Comparison of ENCODE assay signal across 9 cellular contexts in genomic region chr2:84946204-84947009, GRCh38. TPM values are rescaled to one million over a fixed set of nuclear protein-coding genes. Genes with fewer than 3 reads are reported as not detected.
DNase-seq lines count a peak whose midpoint lies in the region; ATAC-seq and TF ChIP-seq lines count a peak whose summit lies in the region.
"Had no signal": no experiment of that assay in that cellular context is flagged by ENCODE, and none has a peak within 500 bp of the region (broad histone marks: within the 10 kb centered on the region; RNA-seq: fewer than 3 reads in every experiment).

No MANE protein-coding gene starts in this region.

- H3K14ac ChIP-seq in mesenchymal stem cell (ENCODE audit: low read length in 2 of 2) = no peak overlapping the region

- no peak overlapping the region for H2AK5ac ChIP-seq in mesenchymal stem cell (ENCODE audit: low read length, severe bottlenecking)

- TF ChIP-seq CTCF in type B pancreatic cell (conservative IDR thresholded peaks at IDR 0.05) = no peak

- H3K9ac ChIP-seq in mesenchymal stem cell (ENCODE audit: low read length) = peak overlapping the region; percentile 47

- no peak overlapping the region for H3K4me3 Mint-ChIP-seq in type B pancreatic cell

- ATAC-seq in GM19023 (IDR thresholded peaks at IDR 0.05; ENCODE audit: unreplicated experiment) (peak; percentile 76), HG03108 (IDR thresholded peaks at IDR 0.05; ENCODE audit: unreplicated experiment) (peak; percentile 62)

- no peak overlapping the region for H2BK15ac ChIP-seq in mesenchymal stem cell (ENCODE audit: low read depth, poor library complexity, severe bottlenecking)

- no peak overlapping the region for H3K23ac ChIP-seq in mesenchymal stem cell (ENCODE audit: low read length in 2 of 2)

- H3K79me1 ChIP-seq in mesenchymal stem cell (replicated peaks; ENCODE audit: low read length, poor library complexity, severe bottlenecking) = no peaks in the 10 kb centered on the region

- H3K4me1 Mint-ChIP-seq in type B pancreatic cell (ENCODE audit: unreplicated experiment) = peaks cover 4% of the 10 kb centered on the region

- peak overlapping the region; percentile 87 for H3K27ac Mint-ChIP-seq in type B pancreatic cell

- no peak overlapping the region for H3K4ac ChIP-seq in mesenchymal stem cell (ENCODE audit: low read depth in 1 of 2, low read length in 2 of 2)

- DNase-seq in 8988T = peak; percentile 66
- DNase-seq in SIG-M5 treated with dmso at 0.1 percent for 504 hours (lab: John Stamatoyannopoulos, UW; ENCODE audit: unreplicated experiment) = peak; percentile 85
- DNase-seq in activated naive CD4-positive, alpha-beta T cell treated with Interleukin-2 at 50 U/mL for 16 hours = peak; percentile 76
- DNase-seq in mesenchymal stem cell = peak; percentile 74
- DNase-seq in type B pancreatic cell (ENCODE audit: extremely low spot score, unreplicated experiment) = no peak
- DNase-seq in NCI-H1436 (lab: John Stamatoyannopoulos, UW) = no peak

- peak overlapping the region; percentile 80 for H3K27ac ChIP-seq in mesenchymal stem cell (ENCODE audit: low read length, poor library complexity, severe bottlenecking)
- H3K27ac ChIP-seq: C4-2B had no signal

- H3K36me3 Mint-ChIP-seq in type B pancreatic cell = no peaks in the 10 kb centered on the region

- H3K36me3 ChIP-seq in mesenchymal stem cell (ENCODE audit: control insufficient read depth in 1 of 2, insufficient read depth in 2 of 2, low read depth in 1 of 2, low read length in 2 of 2) = no peaks in the 10 kb centered on the region

- peak overlapping the region; percentile 59 for H4K8ac ChIP-seq in mesenchymal stem cell (ENCODE audit: low read length)

- 32% methylated on average over 10 of the region's 12 CpGs for WGBS in mesenchymal stem cell

- no peak overlapping the region for H3K4me3 ChIP-seq in mesenchymal stem cell (ENCODE audit: insufficient read depth in 1 of 2, low read depth in 1 of 2, low read length in 2 of 2)

- no peak overlapping the region for H3K4me2 ChIP-seq in mesenchymal stem cell (ENCODE audit: low read length, poor library complexity, severe bottlenecking)

- H2BK5ac ChIP-seq in mesenchymal stem cell (ENCODE audit: low read depth, low read length, poor library complexity, severe bottlenecking) = no peak overlapping the region

- no peak overlapping the region for H2BK120ac ChIP-seq in mesenchymal stem cell (ENCODE audit: low read depth, low read length)

- peaks cover 8% of the 10 kb centered on the region for H3K4me1 ChIP-seq in mesenchymal stem cell (ENCODE audit: control insufficient read depth, insufficient read depth, low read depth, low read length)

- H2AFZ ChIP-seq in mesenchymal stem cell (ENCODE audit: low read depth, low read length) = peak overlapping the region; percentile 96

- no peaks in the 10 kb centered on the region for H3K27me3 ChIP-seq in mesenchymal stem cell (ENCODE audit: control insufficient read depth in 1 of 2, insufficient read depth in 1 of 2, low read length in 2 of 2)

- no peaks in the 10 kb centered on the region for H3K27me3 Mint-ChIP-seq in type B pancreatic cell

- H3K9me3 ChIP-seq in mesenchymal stem cell (ENCODE audit: control insufficient read depth, low read length) = no peaks in the 10 kb centered on the region

- peak overlapping the region; percentile 29 to 78 for H3K18ac ChIP-seq in mesenchymal stem cell (ENCODE audit: low read depth in 1 of 2, low read length in 2 of 2)

- no peaks in the 10 kb centered on the region for H3K9me3 Mint-ChIP-seq in type B pancreatic cell

- H2BK12ac ChIP-seq in mesenchymal stem cell (ENCODE audit: low read length in 2 of 2) = peak overlapping the region in 1 of 2 experiments; percentile 90

- peak overlapping the region; percentile 21 for H4K91ac ChIP-seq in mesenchymal stem cell (ENCODE audit: low read length)

RNA-seq across cellular contexts. Expression of gene KCMF1, which starts 24.6 kb away (rescaled TPM):
- 33.7 TPM for polyA plus RNA-seq in mesenchymal stem cell (2013, experiment 1 of 2)
- polyA plus RNA-seq in mesenchymal stem cell (2013, experiment 2 of 2) = 36.1 TPM
- 61.4 and 62.2 TPM in 2 replicates for total RNA-seq in type B pancreatic cell (ENCODE audit: low replicate concordance)

RNA-seq across cellular contexts. Expression of gene TMSB10, which starts 41.0 kb away (rescaled TPM):
- 4,228 TPM for polyA plus RNA-seq in mesenchymal stem cell (2013, experiment 1 of 2)
- polyA plus RNA-seq in mesenchymal stem cell (2013, experiment 2 of 2) = 4,226 TPM
- 1,269 and 1,391 TPM in 2 replicates for total RNA-seq in type B pancreatic cell (ENCODE audit: low replicate concordance)

Comparison
In these comparisons a context has a peak if more than half of its experiments do, and no peak if none do; other contexts are left out.
1. DNase-seq: peak in 8988T (single experiment), SIG-M5 treated with dmso at 0.1 percent for 504 hours (single experiment), activated naive CD4-positive, alpha-beta T cell treated with Interleukin-2 at 50 U/mL for 16 hours (single experiment) and mesenchymal stem cell (single experiment); none in type B pancreatic cell (single experiment) and NCI-H1436 (single experiment).